38 cellular contexts compared by ENCODE assay signal in the genomic region with DNA sequence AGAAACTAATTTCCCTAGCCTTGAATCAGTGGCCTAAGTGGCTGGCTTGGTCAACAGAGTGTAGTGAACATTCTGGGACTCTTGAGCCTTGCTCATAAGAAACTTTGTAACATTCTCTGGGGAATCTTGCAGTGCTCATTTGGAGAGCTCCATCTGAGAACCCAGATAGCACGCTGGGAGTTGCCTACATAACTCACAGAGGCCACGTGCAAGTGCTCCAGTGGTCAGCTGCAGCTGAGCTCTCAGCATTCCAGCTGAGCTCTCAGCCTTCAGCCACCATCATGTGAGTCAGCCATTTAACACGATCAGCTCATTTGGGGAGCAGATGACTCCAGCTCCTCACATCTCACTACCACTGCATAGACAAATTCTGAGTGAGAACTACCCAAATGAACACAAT. TPM values are rescaled to one million over a fixed set of nuclear protein-coding genes. Genes with fewer than 3 reads are reported as not detected.
"Had no signal": no experiment of that assay in that cellular context is flagged by ENCODE, and none has a peak within 500 bp of the region (broad histone marks: within the 10 kb centered on the region; RNA-seq: fewer than 3 reads in every experiment).

No MANE protein-coding gene starts in this region.

- H3K27me3 ChIP-seq: body of pancreas, brain microvascular endothelial cell, breast epithelium had no signal

- H3K27ac Mint-ChIP-seq: activated B cell treated with CpG ODN at 0.5 μM for 24 hours; activated CD4-positive, alpha-beta memory T cell treated with anti-CD3 and anti-CD28 coated beads for 36 hours; activated CD4-positive, alpha-beta T cell treated with anti-CD3 and anti-CD28 coated beads, Interleukin-2, amount 10 ng/mL, durations not matched to agents 24 days and 14 days; activated CD8-positive, alpha-beta T cell treated with anti-CD3 and anti-CD28 coated beads for 36 hours; activated naive CD4-positive, alpha-beta T cell treated with anti-CD3 and anti-CD28 coated beads for 36 hours; activated naive CD4-positive, alpha-beta T cell treated with anti-CD3 and anti-CD28 coated beads, Interleukin-2, amount 50 U/mL, for 72 hours; activated naive CD8-positive, alpha-beta T cell treated with anti-CD3 and anti-CD28 coated beads, Interleukin-2, amount 10 ng/mL, durations not matched to agents 7 days and 5 days; activated naive CD8-positive, alpha-beta T cell treated with anti-CD3 and anti-CD28 coated beads, Interleukin-2, amount 50 U/mL, for 24 hours; activated T-cell treated with anti-CD3 and anti-CD28 coated beads, Interleukin-2, amount 50 U/mL, for 72 hours; activated T-helper 1 cell treated with anti-CD3 and anti-CD28 coated beads, Interleukin-12 subunit alpha, Interleukin-12 subunit beta, Interleukin-2, Interleukin-4 antibody, amounts not matched to agents 30 ng/mL and 10 ng/mL and 1 ng/mL, durations not matched to agents 14 hours and 24 hours and 36 hours; activated T-helper 17 cell treated with anti-CD3 and anti-CD28 coated beads, Interleukin-2, amount 50 U/mL, for 72 hours; T-helper 1 cell treated with Interleukin-12 subunit alpha and Interleukin-12 subunit beta and Interleukin-4 antibody, amounts not matched to agents 30 μg/mL and 1 μg/mL, for 36 hours; T-helper 2 cell treated with Interferon-gamma antibody and Interleukin-4, amounts not matched to agents 5 μg/mL and 100 μg/mL, for 36 hours had no signal

- H3K27me3 Mint-ChIP-seq: activated B cell treated with CpG ODN at 0.5 μM for 24 hours; activated CD4-positive, alpha-beta memory T cell treated with anti-CD3 and anti-CD28 coated beads for 36 hours; activated CD4-positive, alpha-beta T cell treated with anti-CD3 and anti-CD28 coated beads, Interleukin-2, amount 10 ng/mL, durations not matched to agents 24 days and 14 days; activated CD8-positive, alpha-beta T cell treated with anti-CD3 and anti-CD28 coated beads for 36 hours; activated naive CD8-positive, alpha-beta T cell treated with anti-CD3 and anti-CD28 coated beads, Interleukin-2, amount 10 ng/mL, durations not matched to agents 7 days and 5 days; activated naive CD8-positive, alpha-beta T cell treated with anti-CD3 and anti-CD28 coated beads, Interleukin-2, amount 50 U/mL, for 24 hours; activated T-helper 17 cell treated with anti-CD3 and anti-CD28 coated beads, Interleukin-2, amount 50 U/mL, for 72 hours had no signal

- DNase-seq: activated B cell treated with CpG ODN at 0.5 μM for 24 hours; activated CD4-positive, alpha-beta memory T cell treated with anti-CD3 and anti-CD28 coated beads for 36 hours; activated CD4-positive, alpha-beta T cell treated with anti-CD3 and anti-CD28 coated beads for 4 hours; activated CD4-positive, alpha-beta T cell treated with anti-CD3 and anti-CD28 coated beads, Interleukin-2, amount 10 ng/mL, durations not matched to agents 24 days and 14 days; activated CD4-positive, alpha-beta T cell treated with anti-CD3 and anti-CD28 coated beads, Interleukin-2, amount 50 U/mL, for 1 hour; activated CD4-positive, alpha-beta T cell treated with anti-CD3 and anti-CD28 coated beads, Interleukin-2, amount 50 U/mL, for 4 hours; activated CD4-positive, CD25-positive, alpha-beta regulatory T cell treated with anti-CD3 and anti-CD28 coated beads, Interleukin-2, amount 50 U/mL, for 72 hours; activated CD8-positive, alpha-beta memory T cell treated with anti-CD3 and anti-CD28 coated beads, Interleukin-2, amount 50 U/mL, for 4 hours; activated CD8-positive, alpha-beta T cell treated with anti-CD3 and anti-CD28 coated beads for 36 hours; activated effector memory CD4-positive, alpha-beta T cell treated with anti-CD3 and anti-CD28 coated beads, Interleukin-2, amount 50 U/mL, for 16 hours; activated gamma-delta T cell treated with Interleukin-2 at 50 U/mL for 16 hours; activated naive CD4-positive, alpha-beta T cell; activated naive CD4-positive, alpha-beta T cell treated with anti-CD3 and anti-CD28 coated beads for 36 hours; activated naive CD4-positive, alpha-beta T cell treated with anti-CD3 and anti-CD28 coated beads, Interleukin-2, amount 50 U/mL, for 16 hours; activated naive CD8-positive, alpha-beta T cell treated with anti-CD3 and anti-CD28 coated beads, Interleukin-2, amount 10 ng/mL, durations not matched to agents 7 days and 5 days; activated naive CD8-positive, alpha-beta T cell treated with anti-CD3 and anti-CD28 coated beads, Interleukin-2, amount 50 U/mL, for 24 hours; activated T-cell treated with anti-CD3 and anti-CD28 coated beads for 4 hours; activated T-cell treated with anti-CD3 and anti-CD28 coated beads, Interleukin-2, amount 50 U/mL, for 1 hour; activated T-cell treated with anti-CD3 and anti-CD28 coated beads, Interleukin-2, amount 50 U/mL, for 4 hours; activated T-cell treated with anti-CD3 and anti-CD28 coated beads, Interleukin-2, amount 50 U/mL, for 72 hours; amniotic stem cell; aorta; body of pancreas; brain microvascular endothelial cell; central memory CD4-positive, alpha-beta T cell; T-helper 1 cell; T-helper 2 cell; T-helper 9 cell had no signal

- H3K36me3 ChIP-seq: brain microvascular endothelial cell, breast epithelium had no signal

- H3K36me3 Mint-ChIP-seq: activated CD4-positive, alpha-beta memory T cell treated with anti-CD3 and anti-CD28 coated beads for 36 hours; activated naive CD8-positive, alpha-beta T cell treated with anti-CD3 and anti-CD28 coated beads, Interleukin-2, amount 10 ng/mL, durations not matched to agents 7 days and 5 days had no signal

- H3K27ac ChIP-seq: body of pancreas, brain microvascular endothelial cell, breast epithelium, VCaP had no signal

- H3K9me3 Mint-ChIP-seq: activated CD4-positive, alpha-beta T cell treated with anti-CD3 and anti-CD28 coated beads, Interleukin-2, amount 10 ng/mL, durations not matched to agents 24 days and 14 days; activated CD8-positive, alpha-beta T cell treated with anti-CD3 and anti-CD28 coated beads for 36 hours had no signal

- H3K4me1 Mint-ChIP-seq: activated B cell treated with CpG ODN at 0.5 μM for 24 hours; activated CD4-positive, alpha-beta T cell treated with anti-CD3 and anti-CD28 coated beads, Interleukin-2, amount 10 ng/mL, durations not matched to agents 24 days and 14 days; activated naive CD8-positive, alpha-beta T cell treated with anti-CD3 and anti-CD28 coated beads, Interleukin-2, amount 10 ng/mL, durations not matched to agents 7 days and 5 days; activated naive CD8-positive, alpha-beta T cell treated with anti-CD3 and anti-CD28 coated beads, Interleukin-2, amount 50 U/mL, for 24 hours; activated T-helper 17 cell treated with anti-CD3 and anti-CD28 coated beads, Interleukin-2, amount 50 U/mL, for 72 hours had no signal

- FAIRE-seq: astrocyte, TTC549 had no signal

- H3K9me3 ChIP-seq: body of pancreas, breast epithelium had no signal

- H3K4me3 ChIP-seq: body of pancreas, breast epithelium had no signal

- H3K4me1 ChIP-seq: body of pancreas, breast epithelium had no signal

- H3K4me3 Mint-ChIP-seq: activated B cell treated with CpG ODN at 0.5 μM for 24 hours; activated CD4-positive, alpha-beta memory T cell treated with anti-CD3 and anti-CD28 coated beads for 36 hours; activated CD4-positive, alpha-beta T cell treated with anti-CD3 and anti-CD28 coated beads, Interleukin-2, amount 10 ng/mL, durations not matched to agents 24 days and 14 days; activated CD8-positive, alpha-beta T cell treated with anti-CD3 and anti-CD28 coated beads for 36 hours; activated naive CD4-positive, alpha-beta T cell treated with anti-CD3 and anti-CD28 coated beads for 36 hours; activated naive CD8-positive, alpha-beta T cell treated with anti-CD3 and anti-CD28 coated beads, Interleukin-2, amount 10 ng/mL, durations not matched to agents 7 days and 5 days; activated naive CD8-positive, alpha-beta T cell treated with anti-CD3 and anti-CD28 coated beads, Interleukin-2, amount 50 U/mL, for 24 hours; activated T-cell treated with anti-CD3 and anti-CD28 coated beads, Interleukin-2, amount 50 U/mL, for 4 hours; activated T-cell treated with anti-CD3 and anti-CD28 coated beads, Interleukin-2, amount 50 U/mL, for 72 hours; activated T-helper 1 cell treated with anti-CD3 and anti-CD28 coated beads, Interleukin-12 subunit alpha, Interleukin-12 subunit beta, Interleukin-2, Interleukin-4 antibody, amounts not matched to agents 30 ng/mL and 10 ng/mL and 1 ng/mL, durations not matched to agents 14 hours and 24 hours and 36 hours; activated T-helper 17 cell treated with anti-CD3 and anti-CD28 coated beads, Interleukin-2, amount 50 U/mL, for 72 hours; T-helper 1 cell treated with Interleukin-12 subunit alpha and Interleukin-12 subunit beta and Interleukin-4 antibody, amounts not matched to agents 30 μg/mL and 1 μg/mL, for 36 hours; T-helper 2 cell treated with Interferon-gamma antibody and Interleukin-4, amounts not matched to agents 5 μg/mL and 100 μg/mL, for 36 hours had no signal

RNA-seq across cellular contexts. Expression of a gene that starts 25.5 kb away (rescaled TPM):
- total RNA-seq: activated B cell treated with CpG ODN at 0.5 μM for 24 hours; activated CD4-positive, alpha-beta memory T cell treated with anti-CD3 and anti-CD28 coated beads for 36 hours; activated CD4-positive, alpha-beta T cell treated with anti-CD3 and anti-CD28 coated beads, Interleukin-2, amount 10 ng/mL, durations not matched to agents 24 days and 14 days; activated CD8-positive, alpha-beta memory T cell treated with anti-CD3 and anti-CD28 coated beads for 36 hours; activated CD8-positive, alpha-beta T cell treated with anti-CD3 and anti-CD28 coated beads for 36 hours; activated naive CD4-positive, alpha-beta T cell treated with anti-CD3 and anti-CD28 coated beads for 36 hours; activated naive CD4-positive, alpha-beta T cell treated with anti-CD3 and anti-CD28 coated beads, Interleukin-2, amount 50 U/mL, for 72 hours; activated naive CD8-positive, alpha-beta T cell treated with anti-CD3 and anti-CD28 coated beads, Interleukin-2, amount 10 ng/mL, durations not matched to agents 7 days and 5 days; activated T-cell treated with anti-CD3 and anti-CD28 coated beads, Interleukin-2, amount 50 U/mL, for 72 hours; activated T-helper 1 cell treated with anti-CD3 and anti-CD28 coated beads, Interleukin-12 subunit alpha, Interleukin-12 subunit beta, Interleukin-2, Interleukin-4 antibody, amounts not matched to agents 30 ng/mL and 10 ng/mL and 1 ng/mL, durations not matched to agents 14 hours and 24 hours and 36 hours; activated T-helper 17 cell treated with anti-CD3 and anti-CD28 coated beads, Interleukin-2, amount 50 U/mL, for 72 hours had no signal
